In the genomic region with DNA sequence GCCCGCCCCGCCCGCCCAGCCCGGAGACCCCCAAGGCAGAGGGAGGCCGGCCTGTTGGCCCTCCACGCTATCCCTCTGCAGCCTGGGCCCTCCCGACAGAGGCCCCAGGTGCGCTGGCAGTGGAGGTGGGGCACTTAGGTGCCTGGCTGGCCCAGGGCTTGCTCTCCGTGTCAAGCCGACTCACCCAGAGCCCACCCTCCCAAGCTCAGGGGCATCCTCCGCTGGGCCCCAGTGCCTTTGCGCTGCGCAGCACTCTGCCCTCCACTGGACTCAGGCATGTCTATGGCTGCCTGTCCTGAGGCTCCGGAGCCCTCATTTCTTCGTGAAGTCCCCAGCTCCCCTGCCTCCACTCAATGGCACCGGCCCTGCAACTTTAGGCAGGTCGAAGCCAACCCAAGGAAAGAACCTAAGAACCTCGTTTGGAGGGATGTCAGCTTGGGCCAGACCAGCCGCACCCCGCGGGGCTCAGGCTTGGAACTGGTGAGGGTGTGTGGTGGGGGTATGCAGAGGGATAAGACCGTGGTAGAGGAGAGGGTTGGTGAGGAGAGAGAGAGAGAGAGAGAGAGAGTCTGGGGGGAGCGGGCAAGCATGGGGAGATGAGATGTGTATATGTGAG, we compare ENCODE assay signal across 9 cellular contexts. TPM values are rescaled to one million over a fixed set of nuclear protein-coding genes. Genes with fewer than 3 reads are reported as not detected.
A peak's percentile ranks its signal among the peaks of the same experiment; 100 is the strongest.
DNase-seq lines count a peak whose midpoint lies in the region; ATAC-seq and TF ChIP-seq lines count a peak whose summit lies in the region.
"Had no signal": no experiment of that assay in that cellular context is flagged by ENCODE, and none has a peak within 500 bp of the region (broad histone marks: within the 10 kb centered on the region; RNA-seq: fewer than 3 reads in every experiment).

No MANE protein-coding gene starts in this region.

- H3K4me3 ChIP-seq in iPS DF 6.9 (ENCODE audit: low read length): peak overlapping the region; percentile 21; the same call in 1 of the 2 replicates
- peak overlapping the region; percentile 27 for H3K4me3 ChIP-seq in suprapubic skin

- no peaks in the 10 kb centered on the region for H3K27me3 Mint-ChIP-seq in activated B cell treated with CpG ODN at 0.5 μM for 24 hours

- POLR2A ChIA-PET in activated B cell treated with CpG ODN at 0.5 μM for 24 hours (lab: Charles Lee): interaction anchor here (0.6 to 0.9 kb wide), 2 partner anchors 48 to 261 kb away, joined by 3 to 5 read pairs; no protein-coding TSS in a partner anchor

- no peak for TF ChIP-seq EP300 in suprapubic skin (IDR thresholded peaks at IDR 0.05)

- H3K9me3 ChIP-seq in iPS DF 6.9 (ENCODE audit: control insufficient read depth, insufficient read depth, low read length) (no peaks in the 10 kb centered on the region), suprapubic skin (no peaks in the 10 kb centered on the region)

- no peak overlapping the region for H3K27ac ChIP-seq in iPS DF 6.9 (ENCODE audit: low read length)
- no peak overlapping the region for H3K27ac ChIP-seq in suprapubic skin

- ATAC-seq in activated CD4-positive, CD25-positive, alpha-beta regulatory T cell treated with anti-CD3 and anti-CD28 coated beads, Interleukin-2, amount 50 U/mL, for 24 hours: peak; percentile 25 to 47
- ATAC-seq in activated B cell treated with CpG ODN at 0.5 μM for 24 hours (ENCODE audit: low read depth) (no peak), GM21576 (IDR thresholded peaks at IDR 0.05; ENCODE audit: unreplicated experiment) (no peak), GM21447 (IDR thresholded peaks at IDR 0.05; ENCODE audit: unreplicated experiment) (no peak)

- intact Hi-C loops in activated B cell treated with CpG ODN at 0.5 μM for 24 hours (cut with micrococcal nuclease): loop anchor here (1.0 to 5.0 kb wide), 5 partner anchors 17 to 484 kb away; a partner anchor contains a TSS

- DNase-seq in activated CD4-positive, CD25-positive, alpha-beta regulatory T cell treated with anti-CD3 and anti-CD28 coated beads, Interleukin-2, amount 50 U/mL, for 72 hours: no peak
- DNase-seq in activated B cell treated with CpG ODN at 0.5 μM for 24 hours (no peak), iPS DF 6.9 (ENCODE audit: low read depth, low spot score) (no peak), suprapubic skin (ENCODE audit: low spot score in 2 of 2) (no peak), germinal center (ENCODE audit: low spot score) (no peak)
- DNase-seq: NCI-H1105 had no signal

- TF ChIP-seq CTCF in activated B cell treated with CpG ODN at 0.5 μM for 24 hours (IDR thresholded peaks at IDR 0.05) (peak; percentile 12), suprapubic skin (IDR thresholded peaks at IDR 0.05) (no peak)

- peaks cover 4% of the 10 kb centered on the region; the same call in 1 of the 2 replicates for H3K4me1 ChIP-seq in iPS DF 6.9 (ENCODE audit: control insufficient read depth, insufficient read depth, low read length)
- H3K4me1 ChIP-seq in suprapubic skin: peaks cover 7% of the 10 kb centered on the region

- CTCF ChIA-PET in activated B cell treated with CpG ODN at 0.5 μM for 24 hours (lab: Charles Lee): interaction anchor here (1.1 to 1.6 kb wide), 2 partner anchors 8 to 260 kb away, joined by 3 to 6 read pairs; no protein-coding TSS in a partner anchor

- no peaks in the 10 kb centered on the region for H3K9me3 Mint-ChIP-seq in activated B cell treated with CpG ODN at 0.5 μM for 24 hours

- no peak overlapping the region for H3K4me3 Mint-ChIP-seq in activated B cell treated with CpG ODN at 0.5 μM for 24 hours

- H3K36me3 ChIP-seq in iPS DF 6.9 (ENCODE audit: control insufficient read depth, insufficient read depth, low read length) (no peaks in the 10 kb centered on the region), suprapubic skin (no peaks in the 10 kb centered on the region)

- no peak overlapping the region for H3K27ac Mint-ChIP-seq in activated B cell treated with CpG ODN at 0.5 μM for 24 hours

- peaks cover 15% of the 10 kb centered on the region for H3K4me1 Mint-ChIP-seq in activated B cell treated with CpG ODN at 0.5 μM for 24 hours

- TF ChIP-seq POLR2A in suprapubic skin (IDR thresholded peaks at IDR 0.05): no peak

- H3K27me3 ChIP-seq in iPS DF 6.9 (ENCODE audit: control insufficient read depth, insufficient read depth, low read length) (no peaks in the 10 kb centered on the region), suprapubic skin (no peaks in the 10 kb centered on the region)

- WGBS in iPS DF 6.9 (ENCODE audit: insufficient coverage, insufficient read length): 100% methylated on average over 1 of the region's 23 CpGs
- WGBS in suprapubic skin: 81% methylated on average over 10 of the region's 23 CpGs

- H3K36me3 Mint-ChIP-seq in activated B cell treated with CpG ODN at 0.5 μM for 24 hours (ENCODE audit: low read depth): no peaks in the 10 kb centered on the region

RNA-seq across cellular contexts. Expression of a gene that starts 11.1 kb away (rescaled TPM):
- total RNA-seq in activated B cell treated with CpG ODN at 0.5 μM for 24 hours (9.6 and 13.3 TPM in 2 replicates), suprapubic skin (10 to 100 TPM in 1 of 4 donors, 1 to 10 TPM in 3; 8.8 to 16.5 (median 9.2) TPM)

RNA-seq across cellular contexts. Expression of a gene that starts 11.2 kb away (rescaled TPM):
- 0.49 and 0.54 TPM in 2 replicates for total RNA-seq in activated B cell treated with CpG ODN at 0.5 μM for 24 hours
- total RNA-seq in suprapubic skin: 1 to 10 TPM; 1.1 to 2.7 (median 1.7) TPM

RNA-seq across cellular contexts. Expression of a gene that starts 31.4 kb away (rescaled TPM):
- total RNA-seq in activated B cell treated with CpG ODN at 0.5 μM for 24 hours (266 and 295 TPM in 2 replicates), suprapubic skin (1 to 10 TPM; 1.1 to 2.6 (median 1.9) TPM)

RNA-seq across cellular contexts. Expression of a gene that starts 40.5 kb away (rescaled TPM):
- 6.8 and 7.8 TPM in 2 replicates for total RNA-seq in activated B cell treated with CpG ODN at 0.5 μM for 24 hours
- total RNA-seq in suprapubic skin: 1 to 10 TPM in 3 of 4 donors, under 1 TPM in 1; 0.76 to 9.6 (median 5.4) TPM

Comparison
In these comparisons a context has a peak if more than half of its experiments do, and no peak if none do; other contexts are left out.
1. ATAC-seq: peak in activated CD4-positive, CD25-positive, alpha-beta regulatory T cell treated with anti-CD3 and anti-CD28 coated beads, Interleukin-2, amount 50 U/mL, for 24 hours (2 of 2); none in activated B cell treated with CpG ODN at 0.5 μM for 24 hours (single experiment), GM21576 (single experiment) and GM21447 (single experiment).